9 cellular contexts compared by ENCODE assay signal in the genomic region with DNA sequence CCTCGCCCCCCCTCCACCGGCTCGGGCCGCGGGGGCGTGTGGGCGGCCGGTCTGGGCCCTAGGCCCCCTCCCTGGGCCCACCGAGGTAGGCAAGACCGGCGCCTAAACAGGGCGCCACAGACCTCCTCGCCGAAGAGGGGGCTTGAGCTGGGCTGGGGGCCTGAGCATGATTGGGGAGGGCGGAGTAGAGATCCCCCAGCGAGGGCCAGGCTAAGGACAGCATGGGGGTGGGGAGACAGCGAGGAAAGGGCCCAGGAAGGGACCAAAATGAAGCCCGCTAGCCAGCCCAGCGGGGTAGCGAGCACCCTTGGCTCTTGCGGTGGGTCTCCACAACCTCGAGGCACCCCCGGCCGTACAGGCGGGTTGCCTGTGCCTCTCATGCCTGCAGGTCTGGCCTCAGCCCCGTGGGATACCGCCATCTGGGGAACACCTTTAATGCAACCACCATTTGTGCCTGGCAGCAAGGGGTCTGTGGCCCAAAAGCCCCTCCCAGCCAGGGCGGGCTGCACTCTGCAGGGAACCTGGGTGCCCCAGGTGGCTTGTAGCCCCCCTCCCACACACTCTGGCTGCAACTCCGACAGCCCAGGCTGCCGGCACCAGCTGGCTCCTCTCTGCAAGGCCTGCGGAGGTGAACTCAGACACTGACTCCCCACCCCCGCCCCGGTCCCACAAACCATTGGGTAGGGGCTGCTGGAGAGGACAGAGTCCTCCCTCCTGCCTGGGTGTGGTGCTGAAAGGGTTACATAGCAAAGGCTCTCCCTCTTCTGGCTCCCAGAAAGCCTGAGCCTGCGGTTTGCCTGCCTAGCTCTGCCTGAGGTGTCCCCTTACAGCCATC.
A peak's percentile ranks its signal among the peaks of the same experiment; 100 is the strongest.
DNase-seq lines count a peak whose midpoint lies in the region; ATAC-seq and TF ChIP-seq lines count a peak whose summit lies in the region.
"Had no signal": no experiment of that assay in that cellular context is flagged by ENCODE, and none has a peak within 500 bp of the region (broad histone marks: within the 10 kb centered on the region; RNA-seq: fewer than 3 reads in every experiment).

No MANE protein-coding gene starts in this region.

- peaks cover 9% of the 10 kb centered on the region for H3K4me1 Mint-ChIP-seq in type B pancreatic cell (ENCODE audit: unreplicated experiment)

- no peaks in the 10 kb centered on the region for H3K36me3 Mint-ChIP-seq in type B pancreatic cell

- H3K27me3 ChIP-seq in colonic mucosa (peaks cover 44% of the 10 kb centered on the region), lower lobe of right lung (ENCODE audit: low read depth) (peaks cover 42% of the 10 kb centered on the region)

- intact Hi-C loops in colonic mucosa (cut with DNase I) (no loop called here), lower lobe of right lung (cut with DNase I) (no loop called here)

- H3K9me3 ChIP-seq in colonic mucosa: no peaks in the 10 kb centered on the region
- no peaks in the 10 kb centered on the region for H3K9me3 ChIP-seq in lower lobe of right lung

- no peaks in the 10 kb centered on the region for H3K9me3 Mint-ChIP-seq in type B pancreatic cell
- H3K9me3 Mint-ChIP-seq: IgD-negative memory B cell had no signal

- H3K36me3 ChIP-seq in colonic mucosa (no peaks in the 10 kb centered on the region), lower lobe of right lung (no peaks in the 10 kb centered on the region)

- no peak for ATAC-seq in lower lobe of right lung
- ATAC-seq in GM21526 (IDR thresholded peaks at IDR 0.05; ENCODE audit: low FRiP score, unreplicated experiment): no peak
- no peak for ATAC-seq in GM19397 (IDR thresholded peaks at IDR 0.05; ENCODE audit: unreplicated experiment)
- ATAC-seq in GM19324 (IDR thresholded peaks at IDR 0.05; ENCODE audit: low FRiP score, unreplicated experiment): no peak

- H3K4me1 ChIP-seq in colonic mucosa (no peaks in the 10 kb centered on the region), lower lobe of right lung (peaks cover 20% of the 10 kb centered on the region)

- no peak overlapping the region for H3K27ac Mint-ChIP-seq in type B pancreatic cell
- H3K27ac Mint-ChIP-seq: IgD-negative memory B cell had no signal

- peaks cover 45% of the 10 kb centered on the region for H3K27me3 Mint-ChIP-seq in type B pancreatic cell

- H3K27ac ChIP-seq in colonic mucosa (no peak overlapping the region), lower lobe of right lung (no peak overlapping the region)

- H3K4me3 ChIP-seq in colonic mucosa: peak overlapping the region; percentile 28
- H3K4me3 ChIP-seq in lower lobe of right lung: peak overlapping the region; percentile 48

- H3K9ac ChIP-seq in colonic mucosa (ENCODE audit: low read depth in 2 of 2, low read length in 2 of 2): no peak overlapping the region

- H3K4me3 Mint-ChIP-seq in type B pancreatic cell: peak overlapping the region; percentile 72

- no peak for TF ChIP-seq CTCF in colonic mucosa (IDR thresholded peaks at IDR 0.05)
- TF ChIP-seq CTCF in lower lobe of right lung (IDR thresholded peaks at IDR 0.05): no peak
- TF ChIP-seq CTCF in type B pancreatic cell (conservative IDR thresholded peaks at IDR 0.05): no peak

- DNase-seq in NCI-H2107 treated with DMSO at 0.1 percent for 48 hours (lab: John Stamatoyannopoulos, UW; ENCODE audit: unreplicated experiment) (peak; percentile 16), NCI-H2107 (lab: John Stamatoyannopoulos, UW) (no peak), colonic mucosa (no peak), lower lobe of right lung (no peak), type B pancreatic cell (ENCODE audit: extremely low spot score, unreplicated experiment) (no peak)
